8 cellular contexts compared by ENCODE assay signal in genomic region chr19:33080761-33081681, GRCh38. TPM values are rescaled to one million over a fixed set of nuclear protein-coding genes. Genes with fewer than 3 reads are reported as not detected.
A peak's percentile ranks its signal among the peaks of the same experiment; 100 is the strongest.
DNase-seq lines count a peak whose midpoint lies in the region; ATAC-seq and TF ChIP-seq lines count a peak whose summit lies in the region.

Gene GPATCH1 (plus strand): TSS chr19:33081181. CDS start chr19:33081194, 13 bp downstream.

- ATAC-seq in GM19372 (IDR thresholded peaks at IDR 0.05; ENCODE audit: low read depth, unreplicated experiment) = peak; percentile 88
- peak; percentile 55 for ATAC-seq in HG03558 (IDR thresholded peaks at IDR 0.05; ENCODE audit: extremely low read depth, unreplicated experiment)
- peak; percentile 95 for ATAC-seq in activated CD8-positive, alpha-beta T cell treated with anti-CD3 and anti-CD28 coated beads, Interleukin-2, amount 10 ng/mL, durations not matched to agents 7 days and 5 days
- peak; percentile 92 for ATAC-seq in lung (ENCODE audit: insufficient read depth, low FRiP score)

- peaks cover 0 to 4% of the 10 kb centered on the region in 2 donors for H3K36me3 Mint-ChIP-seq in CD14-positive monocyte
- H3K36me3 Mint-ChIP-seq in activated CD8-positive, alpha-beta T cell treated with anti-CD3 and anti-CD28 coated beads, Interleukin-2, amount 10 ng/mL, durations not matched to agents 7 days and 5 days (ENCODE audit: low read depth) = peaks cover 5% of the 10 kb centered on the region

- no peaks in the 10 kb centered on the region for H3K36me3 ChIP-seq in ectodermal cell (ENCODE audit: control insufficient read depth, insufficient read depth, low read length)
- H3K36me3 ChIP-seq in lung (ENCODE audit: control insufficient read depth in 2 of 2, insufficient read depth in 2 of 2, low read length in 2 of 2) = peaks cover 0 to 2% of the 10 kb centered on the region in 2 donors

- POLR2A ChIA-PET in activated CD8-positive, alpha-beta T cell treated with anti-CD3 and anti-CD28 coated beads, Interleukin-2, amount 10 ng/mL, durations not matched to agents 7 days and 5 days (lab: Charles Lee) = interaction anchor here (0.6 to 1.6 kb wide), 3 partner anchors 21 to 289 kb away, joined by 3 to 4 read pairs (median 4); no protein-coding TSS in a partner anchor

- peaks cover 0 to 2% (median 0%) of the 10 kb centered on the region in 7 donors for H3K9me3 Mint-ChIP-seq in CD14-positive monocyte
- no peaks in the 10 kb centered on the region for H3K9me3 Mint-ChIP-seq in activated CD8-positive, alpha-beta T cell treated with anti-CD3 and anti-CD28 coated beads, Interleukin-2, amount 10 ng/mL, durations not matched to agents 7 days and 5 days (ENCODE audit: insufficient read depth)

- peak; percentile 80 for DNase-seq in CD14-positive monocyte (ENCODE audit: low spot score)
- peak; percentile 40 for DNase-seq in NCI-H82 treated with DMSO at 0.1 percent for 48 hours (lab: John Stamatoyannopoulos, UW; ENCODE audit: unreplicated experiment)
- peak; percentile 90 for DNase-seq in activated CD8-positive, alpha-beta T cell treated with anti-CD3 and anti-CD28 coated beads, Interleukin-2, amount 10 ng/mL, durations not matched to agents 7 days and 5 days
- DNase-seq in lung (ENCODE audit: low spot score) = peak; percentile 87
- DNase-seq in stimulated activated CD4-positive, alpha-beta T cell treated with anti-CD3 and anti-CD28 coated beads, TNF-alpha, amount 100 ng/mL, for 24 hours (ENCODE audit: low read depth in 3 of 3) = peak; percentile 65 to 83 (median 75)

- WGBS in ectodermal cell, 2 experiments = 1 to 2% methylated on average over 62 of the region's 62 CpGs
- WGBS in lung, 2 donors = 0% methylated on average over 62 of the region's 62 CpGs

- H3K27ac Mint-ChIP-seq in CD14-positive monocyte = peak within 1 kb of the TSS; percentile 87 to 95 (median 94)
- H3K27ac Mint-ChIP-seq in activated CD8-positive, alpha-beta T cell treated with anti-CD3 and anti-CD28 coated beads, Interleukin-2, amount 10 ng/mL, durations not matched to agents 7 days and 5 days = peak within 1 kb of the TSS; percentile 95

- intact Hi-C loops in CD14-positive monocyte (cut with micrococcal nuclease) = loop anchor here (2.0 to 10.0 kb wide), 2 partner anchors 96 to 106 kb away; partner anchors contain the start of genes CEP89 (in 1 of the 2) and FAAP24 (in 1 of the 2)

- H3K4me1 ChIP-seq in ectodermal cell (ENCODE audit: control insufficient read depth, insufficient read depth, low read length) = peaks cover 3% of the 10 kb centered on the region
- H3K4me1 ChIP-seq in lung (ENCODE audit: control insufficient read depth in 2 of 2, insufficient read depth in 2 of 2, low read length in 2 of 2) = peaks cover 0 to 7% of the 10 kb centered on the region in 2 donors

- CTCF ChIA-PET in activated CD8-positive, alpha-beta T cell treated with anti-CD3 and anti-CD28 coated beads, Interleukin-2, amount 10 ng/mL, durations not matched to agents 7 days and 5 days (lab: Charles Lee) = interaction anchor here (0.7 to 1.5 kb wide), 3 partner anchors 29 to 104 kb away, joined by 3 to 6 read pairs (median 4); no protein-coding TSS in a partner anchor

- H3K9me3 ChIP-seq in ectodermal cell (ENCODE audit: control insufficient read depth, low read length) (no peaks in the 10 kb centered on the region), lung (ENCODE audit: control insufficient read depth in 2 of 2, insufficient read depth in 1 of 2, low read length in 1 of 2) (no peaks in the 10 kb centered on the region)

- TF ChIP-seq CTCF in CD14-positive monocyte (IDR thresholded peaks at IDR 0.05) (no peak), lung (IDR thresholded peaks at IDR 0.05; ENCODE audit: control extremely low read depth, extremely low read depth) (no peak)

- H3K27ac ChIP-seq in ectodermal cell (ENCODE audit: insufficient read depth, low read depth, low read length, poor library complexity, severe bottlenecking) = no peak within 1 kb of the TSS
- peak within 1 kb of the TSS; percentile 71 to 73 for H3K27ac ChIP-seq in lung (ENCODE audit: low read depth in 1 of 2, low read length in 1 of 2)

- H3K4me1 Mint-ChIP-seq in CD14-positive monocyte = peaks cover 23% of the 10 kb centered on the region
- peaks cover 27% of the 10 kb centered on the region for H3K4me1 Mint-ChIP-seq in activated CD8-positive, alpha-beta T cell treated with anti-CD3 and anti-CD28 coated beads, Interleukin-2, amount 10 ng/mL, durations not matched to agents 7 days and 5 days (ENCODE audit: low read depth)

- H3K4me3 ChIP-seq in ectodermal cell (ENCODE audit: insufficient read depth, low read depth, low read length) = peak within 1 kb of the TSS; percentile 94
- H3K4me3 ChIP-seq in lung = peak within 1 kb of the TSS; percentile 96

- H3K27me3 ChIP-seq in ectodermal cell (ENCODE audit: control insufficient read depth, insufficient read depth, low read length, poor library complexity, severe bottlenecking) = no peaks in the 10 kb centered on the region
- no peaks in the 10 kb centered on the region for H3K27me3 ChIP-seq in lung (ENCODE audit: control insufficient read depth, insufficient read depth)

- peak within 1 kb of the TSS; percentile 93 to 94 for H3K4me3 Mint-ChIP-seq in CD14-positive monocyte
- peak within 1 kb of the TSS; percentile 91 for H3K4me3 Mint-ChIP-seq in activated CD8-positive, alpha-beta T cell treated with anti-CD3 and anti-CD28 coated beads, Interleukin-2, amount 10 ng/mL, durations not matched to agents 7 days and 5 days

- peaks cover 11 to 16% (median 11%) of the 10 kb centered on the region in 3 donors for H3K27me3 Mint-ChIP-seq in CD14-positive monocyte (ENCODE audit: low read depth in 3 of 3)
- H3K27me3 Mint-ChIP-seq in activated CD8-positive, alpha-beta T cell treated with anti-CD3 and anti-CD28 coated beads, Interleukin-2, amount 10 ng/mL, durations not matched to agents 7 days and 5 days (ENCODE audit: low read depth) = no peaks in the 10 kb centered on the region

RNA-seq across cellular contexts. Expression of gene GPATCH1, which starts in this region (rescaled TPM):
- polyA plus RNA-seq in CD14-positive monocyte (1 to 10 TPM; 1.4 to 4.0 TPM), lung (1 to 10 TPM; 3.8 to 5.0 TPM)
- 10 to 100 TPM; 12.7 to 13.6 TPM for total RNA-seq in activated CD8-positive, alpha-beta T cell treated with anti-CD3 and anti-CD28 coated beads, Interleukin-2, amount 10 ng/mL, durations not matched to agents 7 days and 5 days
- 11.9 TPM for polyA plus RNA-seq in ectodermal cell (2013, experiment 1 of 4)
- polyA plus RNA-seq in ectodermal cell (2013, experiment 2 of 4) = 11.3 TPM
- polyA plus RNA-seq in ectodermal cell (2013, experiment 3 of 4) = 9.9 TPM
- polyA plus RNA-seq in ectodermal cell (2013, experiment 4 of 4) = 10.4 TPM
- total RNA-seq in lung = 10 to 100 TPM in 1 of 2 donors, 1 to 10 TPM in 1; 7.0 to 12.3 TPM

Comparison
In these comparisons a context has a peak if more than half of its experiments do, and no peak if none do; other contexts are left out.
1. DNase-seq: peak in every context shown above with its lines; median percentile 90 in activated CD8-positive, alpha-beta T cell treated with anti-CD3 and anti-CD28 coated beads, Interleukin-2, amount 10 ng/mL, durations not matched to agents 7 days and 5 days; 87 in lung; 80 in CD14-positive monocyte; 75 in stimulated activated CD4-positive, alpha-beta T cell treated with anti-CD3 and anti-CD28 coated beads, TNF-alpha, amount 100 ng/mL, for 24 hours; 40 in NCI-H82 treated with DMSO at 0.1 percent for 48 hours.